28 cellular contexts compared by ENCODE assay signal in genomic region chr14:30387856-30388255, GRCh38.
"Had no signal": no experiment of that assay in that cellular context is flagged by ENCODE, and none has a peak within 500 bp of the region (broad histone marks: within the 10 kb centered on the region; RNA-seq: fewer than 3 reads in every experiment).

No MANE protein-coding gene starts in this region.

- H3K27ac Mint-ChIP-seq: dendritic cell treated with granulocyte-macrophage colony-stimulating factor and Interleukin-4, amounts not matched to agents 40 ng/mL and 50 ng/mL, for 4 days; endodermal cell; memory B cell; naive thymus-derived CD4-positive, alpha-beta T cell; nephron; neural progenitor cell; stimulated activated naive CD8-positive, alpha-beta T cell treated with anti-CD3 and anti-CD28 coated beads, Interleukin-15, amount 100 ng/mL, for 72 hours had no signal

- H3K4me3 Mint-ChIP-seq: dendritic cell treated with granulocyte-macrophage colony-stimulating factor and Interleukin-4, amounts not matched to agents 40 ng/mL and 50 ng/mL, for 4 days; endodermal cell; memory B cell; naive thymus-derived CD4-positive, alpha-beta T cell; nephron; neural progenitor cell; stimulated activated naive CD8-positive, alpha-beta T cell treated with anti-CD3 and anti-CD28 coated beads, Interleukin-15, amount 100 ng/mL, for 72 hours had no signal

- H3K27ac ChIP-seq: colonic mucosa, epithelial cell of prostate, gastrocnemius medialis, hepatocyte, left lung, neural progenitor cell, prostate gland, suprapubic skin, transverse colon, upper lobe of right lung, uterus had no signal

- H3K36me3 Mint-ChIP-seq: memory B cell; naive thymus-derived CD4-positive, alpha-beta T cell; neural progenitor cell had no signal

- DNase-seq: colonic mucosa; effector CD8-positive, alpha-beta T cell; endodermal cell; foreskin fibroblast; gastrocnemius medialis; head of caudate nucleus; kidney; left lung; naive thymus-derived CD4-positive, alpha-beta T cell; right cardiac atrium; small intestine; stimulated activated CD4-positive, alpha-beta T cell treated with anti-CD3 and anti-CD28 coated beads, Interleukin-15, amount 100 ng/mL, for 24 hours; stimulated activated CD4-positive, alpha-beta T cell treated with anti-CD3 and anti-CD28 coated beads, Interleukin-2, amount 100 ng/mL, for 48 hours; stimulated activated naive CD4-positive, alpha-beta T cell; stimulated activated naive CD8-positive, alpha-beta T cell treated with anti-CD3 and anti-CD28 coated beads, Interleukin-15, amount 100 ng/mL, for 72 hours; transverse colon; upper lobe of right lung; uterus had no signal

- H3K4me3 ChIP-seq: colonic mucosa, gastrocnemius medialis, hepatocyte, left lung, lung, neural progenitor cell, prostate gland, suprapubic skin, transverse colon, upper lobe of right lung, uterus had no signal

- H3K9me3 ChIP-seq: colonic mucosa, gastrocnemius medialis, left lung, prostate gland, suprapubic skin, transverse colon, upper lobe of right lung, uterus had no signal

- H3K4me1 Mint-ChIP-seq: memory B cell; stimulated activated naive CD8-positive, alpha-beta T cell treated with anti-CD3 and anti-CD28 coated beads, Interleukin-15, amount 100 ng/mL, for 72 hours had no signal

- ATAC-seq: esophagus mucosa; gastrocnemius medialis; left lung; naive thymus-derived CD4-positive, alpha-beta T cell; right cardiac atrium; stimulated activated naive CD8-positive, alpha-beta T cell treated with anti-CD3 and anti-CD28 coated beads, Interleukin-15, amount 100 ng/mL, for 72 hours; upper lobe of right lung had no signal

- FAIRE-seq: kidney, small intestine had no signal

- H3K27me3 ChIP-seq: colonic mucosa, gastrocnemius medialis, hepatocyte, left lung, neural progenitor cell, suprapubic skin, transverse colon, upper lobe of right lung, uterus had no signal

- H3K9me3 Mint-ChIP-seq: dendritic cell treated with granulocyte-macrophage colony-stimulating factor and Interleukin-4, amounts not matched to agents 40 ng/mL and 50 ng/mL, for 4 days; endodermal cell; memory B cell; neural progenitor cell; stimulated activated naive CD8-positive, alpha-beta T cell treated with anti-CD3 and anti-CD28 coated beads, Interleukin-15, amount 100 ng/mL, for 72 hours had no signal

- H3K36me3 ChIP-seq: colonic mucosa, gastrocnemius medialis, left lung, neural progenitor cell, prostate gland, suprapubic skin, transverse colon, upper lobe of right lung, uterus had no signal

- H3K4me1 ChIP-seq: colonic mucosa, gastrocnemius medialis, left lung, prostate gland, transverse colon, upper lobe of right lung, uterus had no signal
